In the genomic region with DNA sequence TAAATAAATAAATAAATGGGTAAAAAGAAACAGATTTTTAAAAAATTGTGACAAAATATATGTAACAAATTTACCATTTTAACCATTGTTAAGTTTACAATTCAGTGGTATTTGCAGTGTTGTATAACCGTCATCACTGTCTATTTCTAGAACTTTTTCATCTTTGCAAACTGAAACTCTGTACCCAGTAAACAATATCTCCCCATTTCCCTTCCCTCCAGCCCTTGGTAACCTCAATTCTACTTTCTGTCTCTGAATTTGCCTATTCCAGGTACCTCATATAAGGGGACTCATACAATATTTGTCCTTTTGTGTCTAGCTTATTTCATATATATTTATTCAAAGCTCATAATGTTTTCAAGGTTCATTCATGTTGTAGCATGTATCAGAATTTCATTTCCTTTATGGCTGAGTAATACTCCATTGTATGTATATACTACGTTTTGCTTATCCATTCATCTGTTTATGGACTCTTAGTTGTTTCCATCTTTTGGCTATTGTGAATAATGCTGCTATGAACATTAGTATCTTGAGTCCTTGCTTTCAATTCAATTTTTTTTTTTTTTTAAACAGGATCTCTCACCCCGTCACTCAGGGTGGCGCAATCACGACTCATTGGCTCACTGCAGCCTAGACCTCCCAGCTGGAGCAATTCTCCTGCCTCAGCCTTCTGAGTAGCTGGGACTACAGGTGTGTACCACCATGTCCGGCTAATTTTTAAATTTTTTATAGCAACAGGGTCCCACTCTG, we compare ENCODE assay signal across 17 cellular contexts. TPM values are rescaled to one million over a fixed set of nuclear protein-coding genes. Genes with fewer than 3 reads are reported as not detected.
A peak's percentile ranks its signal among the peaks of the same experiment; 100 is the strongest.
DNase-seq lines count a peak whose midpoint lies in the region; ATAC-seq, FAIRE-seq and TF ChIP-seq lines count a peak whose summit lies in the region.
"Had no signal": no experiment of that assay in that cellular context is flagged by ENCODE, and none has a peak within 500 bp of the region (broad histone marks: within the 10 kb centered on the region; RNA-seq: fewer than 3 reads in every experiment).

No MANE protein-coding gene starts in this region.

- H3K4me3 ChIP-seq in brain microvascular endothelial cell (ENCODE audit: low read depth, low read length) (no peak overlapping the region), skeletal muscle cell (ENCODE audit: low read depth, low read length) (no peak overlapping the region)
- H3K4me3 ChIP-seq: HAP-1, upper lobe of right lung had no signal

- H3K27ac ChIP-seq in brain microvascular endothelial cell: no peak overlapping the region
- H3K27ac ChIP-seq: neutrophil, upper lobe of right lung had no signal

- no peaks in the 10 kb centered on the region for H3K27me3 ChIP-seq in brain microvascular endothelial cell (replicated peaks)
- H3K27me3 ChIP-seq: neutrophil, upper lobe of right lung had no signal

- peaks cover 16% of the 10 kb centered on the region for H3K36me3 ChIP-seq in brain microvascular endothelial cell (replicated peaks)

- FAIRE-seq in D721Med (lab: Jason Lieb, UNC): no peak
- FAIRE-seq: kidney had no signal

- ATAC-seq in GM19463 (IDR thresholded peaks at IDR 0.05; ENCODE audit: unreplicated experiment): peak; percentile 50
- ATAC-seq: activated naive CD8-positive, alpha-beta T cell treated with anti-CD3 and anti-CD28 coated beads, Interleukin-2, amount 50 U/mL, for 24 hours; upper lobe of right lung had no signal

- intact Hi-C loops in posterior vena cava (cut with DNase I): no loop called here

- TF ChIP-seq CTCF in brain microvascular endothelial cell (IDR thresholded peaks at IDR 0.05; ENCODE audit: low read depth, low read length, missing control alignments) (no peak), D721Med (IDR thresholded peaks at IDR 0.05; ENCODE audit: insufficient read depth, missing control alignments) (no peak)

- DNase-seq in LHCN-M2 (ENCODE audit: low read depth) (peak; percentile 72), brain microvascular endothelial cell (peak; percentile 32), skeletal muscle cell (ENCODE audit: low read depth) (peak; percentile 43), D721Med (ENCODE audit: insufficient read length, low spot score) (no peak), posterior vena cava (ENCODE audit: low spot score) (no peak), NCI-H2107 treated with DMSO at 0.1 percent for 48 hours (lab: John Stamatoyannopoulos, UW; ENCODE audit: unreplicated experiment) (no peak)
- DNase-seq: activated naive CD8-positive, alpha-beta T cell treated with anti-CD3 and anti-CD28 coated beads, Interleukin-2, amount 50 U/mL, for 24 hours; DMS79 treated with DMSO at 0.1 percent for 48 hours; kidney; NCI-H2029 treated with DMSO at 0.1 percent for 48 hours; Right ventricle myocardium superior; stimulated activated CD4-positive, alpha-beta T cell treated with anti-CD3 and anti-CD28 coated beads, Interleukin-4, amount 100 ng/mL, for 24 hours; upper lobe of right lung had no signal

- in situ Hi-C loops in brain microvascular endothelial cell (cut with HindIII; ENCODE audit: low pct_ligation_motif_present, low sequenced_read_pairs): no loop called here

RNA-seq across cellular contexts. Expression of a gene that starts 8.9 kb away (rescaled TPM):
- total RNA-seq in LHCN-M2 (2014; rRNA removed) (14.5 and 21.9 TPM in 2 replicates), posterior vena cava (10 to 100 TPM; 51.9 to 54.2 TPM)
- 87.2 TPM for polyA plus RNA-seq in LHCN-M2 (2012)

RNA-seq across cellular contexts. Expression of a gene that starts 36.8 kb away (rescaled TPM):
- total RNA-seq in LHCN-M2 (2014; rRNA removed) (not detected in 2 replicates), posterior vena cava (not detected)
- not detected for polyA plus RNA-seq in LHCN-M2 (2012)
- total RNA-seq: endothelial cell of umbilical vein, kidney, upper lobe of right lung had no signal
- polyA plus RNA-seq: endothelial cell of umbilical vein had no signal

RNA-seq across cellular contexts. Expression of a gene that starts 47.6 kb away (rescaled TPM):
- total RNA-seq in LHCN-M2 (2014; rRNA removed) (7.5 and 7.8 TPM in 2 replicates), posterior vena cava (10 to 100 TPM; 35.4 to 39.1 TPM)
- polyA plus RNA-seq in LHCN-M2 (2012): 9.5 TPM

Comparison
In these comparisons a context has a peak if more than half of its experiments do, and no peak if none do; other contexts are left out.
1. DNase-seq: peak in LHCN-M2 (single experiment), brain microvascular endothelial cell (single experiment) and skeletal muscle cell (single experiment); none in D721Med (single experiment), posterior vena cava (single experiment) and NCI-H2107 treated with DMSO at 0.1 percent for 48 hours (single experiment).